Comparison of ENCODE assay signal across 1 cellular context in genomic region chr16:29959821-29960220, GRCh38.
TF ChIP-seq lines count a peak whose summit lies in the region.

No MANE protein-coding gene starts in this region.

TF ChIP-seq in HEK293, 187 proteins besides CTCF, POLR2A, EP300 and RAD21:
- TF ChIP-seq ZFP3 (tag by site-specific recombination; IDR thresholded peaks at IDR 0.05; ENCODE audit: low read depth) = peak; percentile 78
